ENCODE assay signal across 15 cellular contexts in the genomic region with DNA sequence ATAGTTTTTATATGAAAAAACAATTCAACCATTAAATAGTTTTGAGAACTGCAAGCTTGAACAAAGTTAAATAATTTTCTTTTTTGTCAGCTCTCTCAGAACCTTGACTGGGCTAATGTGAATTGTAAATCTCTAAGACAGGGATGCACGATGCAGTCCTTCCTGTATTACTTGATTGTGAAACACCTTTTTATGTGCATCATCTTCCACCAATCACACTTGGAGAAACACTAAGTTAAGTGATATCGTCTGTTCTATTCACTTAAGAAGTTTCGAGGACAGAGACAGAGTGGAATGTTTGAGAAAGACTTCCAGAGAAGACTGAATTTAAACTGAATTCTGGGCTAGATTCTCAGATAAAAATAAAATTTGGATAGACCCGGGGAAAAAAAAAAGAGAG.
"Had no signal": no experiment of that assay in that cellular context is flagged by ENCODE, and none has a peak within 500 bp of the region (broad histone marks: within the 10 kb centered on the region; RNA-seq: fewer than 3 reads in every experiment).

No MANE protein-coding gene starts in this region.

- H3K4me3 ChIP-seq: transverse colon, uterus had no signal

- H3K9me3 ChIP-seq: transverse colon, uterus had no signal

- H3K4me1 ChIP-seq: uterus had no signal

- H3K27me3 ChIP-seq: transverse colon, uterus had no signal

- H3K9ac ChIP-seq: parathyroid adenoma had no signal

- FAIRE-seq: endometrium had no signal

- H3K27ac ChIP-seq: parathyroid adenoma, transverse colon had no signal

- H2AFZ ChIP-seq: parathyroid adenoma had no signal

- DNase-seq: activated B cell treated with CpG ODN at 0.5 μM for 24 hours; activated CD4-positive, alpha-beta memory T cell treated with anti-CD3 and anti-CD28 coated beads for 36 hours; activated CD4-positive, alpha-beta T cell treated with anti-CD3 and anti-CD28 coated beads for 4 hours; activated CD8-positive, alpha-beta memory T cell treated with anti-CD3 and anti-CD28 coated beads, Interleukin-2, amount 10 ng/mL, durations not matched to agents 7 days and 5 days; activated naive CD4-positive, alpha-beta T cell treated with anti-CD3 and anti-CD28 coated beads for 36 hours; aorta; cortex of kidney; natural killer cell; stimulated activated CD4-positive, alpha-beta T cell treated with anti-CD3 and anti-CD28 coated beads, Interleukin-12 subunit alpha, Interleukin-12 subunit beta, amount 100 ng/mL, for 4 hours; stimulated activated naive CD8-positive, alpha-beta T cell treated with anti-CD3 and anti-CD28 coated beads, Interleukin-15, Interleukin-2, amounts not matched to agents 100 U/mL and 50 U/mL, for 24 hours; substantia nigra; transverse colon; uterus had no signal

- ATAC-seq: activated CD8-positive, alpha-beta memory T cell treated with anti-CD3 and anti-CD28 coated beads, Interleukin-2, amount 10 ng/mL, durations not matched to agents 7 days and 5 days; natural killer cell; stimulated activated naive CD8-positive, alpha-beta T cell treated with anti-CD3 and anti-CD28 coated beads, Interleukin-15, Interleukin-2, amounts not matched to agents 100 U/mL and 50 U/mL, for 24 hours had no signal

- H3K36me3 ChIP-seq: transverse colon, uterus had no signal

- H3K79me2 ChIP-seq: parathyroid adenoma had no signal
